8 cellular contexts compared by ENCODE assay signal in genomic region chr10:32377458-32378370, GRCh38. TPM values are rescaled to one million over a fixed set of nuclear protein-coding genes. Genes with fewer than 3 reads are reported as not detected.
DNase-seq lines count a peak whose midpoint lies in the region; ATAC-seq and TF ChIP-seq lines count a peak whose summit lies in the region.

No MANE protein-coding gene starts in this region.

- intact Hi-C loops in right lobe of liver (cut with DNase I): no loop called here

- ATAC-seq in HG03460 (IDR thresholded peaks at IDR 0.05; ENCODE audit: unreplicated experiment): peak; percentile 32
- peak; percentile 37 to 49 (median 42) for ATAC-seq in right lobe of liver
- no peak for ATAC-seq in thoracic aorta (ENCODE audit: insufficient number of reproducible peaks, low FRiP score, low read depth)
- no peak for ATAC-seq in GM19467 (IDR thresholded peaks at IDR 0.05; ENCODE audit: unreplicated experiment)

- H3K27ac ChIP-seq in right lobe of liver (peak overlapping the region; percentile 78 to 89 (median 86)), thoracic aorta (peak overlapping the region; percentile 70 to 92)

- no peak for TF ChIP-seq POLR2A in right lobe of liver (IDR thresholded peaks at IDR 0.05)

- WGBS in right lobe of liver (ENCODE audit: insufficient coverage, low coverage, low lambda C conversion rate, missing lambda C conversion rate): 0% methylated on average over 7 of the region's 7 CpGs

- peak; percentile 59 for DNase-seq in Ammon's horn (ENCODE audit: low spot score)
- DNase-seq in RPMI7951 (ENCODE audit: low read depth): peak; percentile 50
- peak; percentile 53 for DNase-seq in dedifferentiated amniotic fluid mesenchymal stem cell (ENCODE audit: extremely low spot score)
- no peak for DNase-seq in right lobe of liver
- DNase-seq in thoracic aorta (ENCODE audit: low spot score): no peak

- H3K36me3 ChIP-seq in right lobe of liver (no peaks in the 10 kb centered on the region), thoracic aorta (no peaks in the 10 kb centered on the region)

- H3K27me3 ChIP-seq in right lobe of liver: no peaks in the 10 kb centered on the region
- H3K27me3 ChIP-seq in thoracic aorta (replicated peaks; ENCODE audit: insufficient read depth): no peaks in the 10 kb centered on the region

- TF ChIP-seq CTCF in GM12875 (IDR thresholded peaks at IDR 0.05; ENCODE audit: borderline replicate concordance, insufficient read depth, low read depth, low read length): peak; percentile 33; the same call in 1 of the 2 replicates
- TF ChIP-seq CTCF in right lobe of liver (IDR thresholded peaks at IDR 0.05): peak in 3 of 4 donors; percentile 38 to 43 (median 40)
- TF ChIP-seq CTCF in thoracic aorta (IDR thresholded peaks at IDR 0.05): peak; percentile 12

- H3K9me3 ChIP-seq in right lobe of liver (no peaks in the 10 kb centered on the region), thoracic aorta (no peaks in the 10 kb centered on the region)

- peak overlapping the region; percentile 57 for H3K4me3 ChIP-seq in GM12875 (ENCODE audit: low read depth, low read length)
- H3K4me3 ChIP-seq in right lobe of liver: peak overlapping the region; percentile 56 to 67 (median 63)
- peak overlapping the region; percentile 99 for H3K4me3 ChIP-seq in thoracic aorta

- H3K4me1 ChIP-seq in right lobe of liver (peaks cover 0 to 16% (median 4%) of the 10 kb centered on the region in 4 donors), thoracic aorta (ENCODE audit: control insufficient read depth in 1 of 2, low read depth in 2 of 2) (peaks cover 14 to 32% of the 10 kb centered on the region in 2 donors)

RNA-seq across cellular contexts. Expression of gene EPC1, which starts 30.8 kb away (rescaled TPM):
- 14.1 and 18.1 TPM in 2 replicates for total RNA-seq in RPMI7951 (2014; rRNA removed; shearing (Covaris generic))
- total RNA-seq in right lobe of liver (10 to 100 TPM; 10.5 to 14.6 (median 12.4) TPM), thoracic aorta (10 to 100 TPM; 40.2 to 48.5 TPM)

Comparison
In these comparisons a context has a peak if more than half of its experiments do, and no peak if none do; other contexts are left out.
1. DNase-seq: peak in Ammon's horn (single experiment), RPMI7951 (single experiment) and dedifferentiated amniotic fluid mesenchymal stem cell (single experiment); none in right lobe of liver (0 of 3) and thoracic aorta (single experiment).
2. ATAC-seq: peak in HG03460 (single experiment) and right lobe of liver (4 of 4); none in thoracic aorta (single experiment) and GM19467 (single experiment).
3. Peak in every context shown above with its lines, with median percentiles within 50 percentile points of each other: H3K4me3 ChIP-seq and CTCF ChIP-seq.